ENCODE assay signal across 16 cellular contexts in the genomic region with DNA sequence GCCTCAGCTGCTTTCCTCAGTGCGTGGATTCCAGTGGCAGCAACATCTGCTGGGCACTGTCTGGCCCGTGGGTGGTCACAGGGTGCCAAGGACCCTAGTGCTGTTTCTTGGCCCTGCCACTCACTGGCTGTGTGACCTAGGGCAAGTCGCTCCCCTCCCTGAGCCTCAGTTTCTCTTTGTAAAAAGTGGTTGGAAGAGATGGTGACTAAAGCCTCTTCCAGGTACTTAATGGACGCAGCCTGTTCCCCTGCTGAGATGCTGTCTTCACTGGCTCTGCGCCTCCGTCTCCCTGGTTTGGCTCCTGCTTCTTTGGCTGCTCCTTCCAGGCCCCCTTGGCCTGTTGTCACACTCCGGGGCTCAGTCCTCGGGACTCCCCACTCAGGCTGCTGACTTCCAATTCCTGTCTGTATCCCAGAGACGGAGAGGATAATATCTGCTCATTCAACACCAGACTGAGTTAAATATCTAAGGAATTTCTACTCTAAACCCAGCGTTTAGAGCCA. TPM values are rescaled to one million over a fixed set of nuclear protein-coding genes. Genes with fewer than 3 reads are reported as not detected.
A peak's percentile ranks its signal among the peaks of the same experiment; 100 is the strongest.
DNase-seq lines count a peak whose midpoint lies in the region; ATAC-seq, FAIRE-seq and TF ChIP-seq lines count a peak whose summit lies in the region.
"Had no signal": no experiment of that assay in that cellular context is flagged by ENCODE, and none has a peak within 500 bp of the region (broad histone marks: within the 10 kb centered on the region; RNA-seq: fewer than 3 reads in every experiment).

No MANE protein-coding gene starts in this region.

- H3K9ac ChIP-seq in IMR-90 (ENCODE audit: low read depth, low read length): peak overlapping the region; percentile 27
- no peak overlapping the region for H3K9ac ChIP-seq in H1 (replicated peaks in 1 of 4; ENCODE audit: extremely low read depth in 1 of 4, low read depth in 3 of 4, low read length in 3 of 4)
- H3K9ac ChIP-seq in smooth muscle cell (ENCODE audit: low read depth): no peak overlapping the region

- H3K4me2 ChIP-seq in IMR-90 (ENCODE audit: low read depth, low read length) (peak overlapping the region; percentile 31; the same call in 1 of the 2 replicates), H1 (ENCODE audit: insufficient read depth in 1 of 2, low read depth in 2 of 2, low read length in 2 of 2) (no peak overlapping the region), smooth muscle cell (peak overlapping the region; percentile 17)

- peak; percentile 91; the same call in 1 of the 2 replicates for ATAC-seq in IMR-90 (ENCODE audit: low read depth)
- no peak for ATAC-seq in HG02571 (IDR thresholded peaks at IDR 0.05; ENCODE audit: unreplicated experiment)
- ATAC-seq: K562, mucosa of descending colon had no signal

- H2AK5ac ChIP-seq in IMR-90 (ENCODE audit: low read depth, low read length) (peak overlapping the region; percentile 87), H1 (ENCODE audit: low read depth, low read length) (no peak overlapping the region)

- H3K4ac ChIP-seq in IMR-90 (ENCODE audit: low read depth, low read length) (peak overlapping the region; percentile 93), H1 (replicated peaks; ENCODE audit: insufficient read length, low read depth, low read length) (no peak overlapping the region)

- CTCF ChIA-PET in IMR-90 (lab: Yijun Ruan, JAX): interaction anchor here (0.6 kb wide), 1 partner anchor 32 kb away, joined by 3 read pairs; no protein-coding TSS in a partner anchor
- CTCF ChIA-PET in H1 (lab: Charles Lee; ENCODE audit: partially characterized antibody): interaction anchor here (0.7 to 4.7 kb wide), 13 partner anchors 10 to 89 kb away, joined by 3 to 58 read pairs (median 4); partner anchors contain the start of gene ATOH8

- peak overlapping the region; percentile 62 to 89 for H4K8ac ChIP-seq in IMR-90 (ENCODE audit: low read depth in 2 of 2, low read length in 2 of 2)
- peak overlapping the region; percentile 28; the same call in 1 of the 2 replicates for H4K8ac ChIP-seq in H1 (ENCODE audit: extremely low read depth, insufficient read depth, low read length)

- H2BK120ac ChIP-seq in IMR-90 (ENCODE audit: low read depth, low read length): peak overlapping the region; percentile 97
- H2BK120ac ChIP-seq in H1 (replicated peaks; ENCODE audit: low read depth, low read length): no peak overlapping the region

- H4K91ac ChIP-seq in IMR-90 (ENCODE audit: insufficient read depth, low read depth, low read length): peak overlapping the region; percentile 97
- H4K91ac ChIP-seq in H1 (replicated peaks; ENCODE audit: insufficient read length, low read length): no peak overlapping the region

- no TSS peak for BruUV-seq in IMR-90 (replicated peaks; lab: Mats Ljungman, UMichigan)

- POLR2A ChIA-PET in IMR-90 (lab: Charles Lee; ENCODE audit: unreplicated experiment) (interaction anchor here (1.2 kb wide), 1 partner anchor 24 kb away, joined by 3 read pairs; no protein-coding TSS in a partner anchor), H1 (lab: Charles Lee; ENCODE audit: partially characterized antibody) (interaction anchor here (1.4 to 2.0 kb wide), 2 partner anchors 22 to 43 kb away, joined by 3 to 4 read pairs; no protein-coding TSS in a partner anchor)

- H3F3A ChIP-seq in smooth muscle cell (ENCODE audit: low read depth): no peaks in the 10 kb centered on the region

- H2BK20ac ChIP-seq in IMR-90 (ENCODE audit: low read depth, low read length) (peak overlapping the region; percentile 90), H1 (ENCODE audit: low read length) (no peak overlapping the region)

- dilution Hi-C loops in IMR-90 (cut with HindIII; ENCODE audit: low sequenced_read_pairs, unreplicated experiment): no loop called here

- H3K9me3 ChIP-seq in IMR-90 (ENCODE audit: control insufficient read depth, insufficient read depth, low read length) (peaks cover 3% of the 10 kb centered on the region), H1 (ENCODE audit: insufficient read depth in 2 of 2, low read depth in 1 of 2, low read length in 1 of 2) (no peaks in the 10 kb centered on the region), smooth muscle cell (replicated peaks; ENCODE audit: low read depth) (no peaks in the 10 kb centered on the region)
- H3K9me3 ChIP-seq: mucosa of descending colon had no signal

- peak overlapping the region; percentile 28; the same call in 1 of the 2 replicates for H3K56ac ChIP-seq in IMR-90 (ENCODE audit: extremely low read depth, insufficient read depth, low read length)
- H3K56ac ChIP-seq in H1 (replicated peaks; ENCODE audit: insufficient read length, low read depth, low read length): no peak overlapping the region

- no peaks in the 10 kb centered on the region for H3K79me1 ChIP-seq in IMR-90 (ENCODE audit: low read depth in 1 of 2, low read length in 2 of 2)
- no peaks in the 10 kb centered on the region for H3K79me1 ChIP-seq in H1 (ENCODE audit: low read depth, low read length)

- H2BK15ac ChIP-seq in IMR-90 (ENCODE audit: low read depth, low read length): peak overlapping the region; percentile 67; the same call in 2 of the 3 replicates
- no peak overlapping the region for H2BK15ac ChIP-seq in H1 (ENCODE audit: low read length)

- TF ChIP-seq POLR2A in IMR-90 (IDR thresholded peaks at IDR 0.05; ENCODE audit: low read depth, low read length): no peak
- no peak for TF ChIP-seq POLR2A in H1 (IDR thresholded peaks at IDR 0.05; ENCODE audit: control extremely low read depth in 1 of 2, low read depth in 2 of 2, low read length in 2 of 2)

- H2AFZ ChIP-seq in IMR-90 (replicated peaks; ENCODE audit: low read length, poor library complexity) (peak overlapping the region; percentile 82), H1 (ENCODE audit: low read length) (no peak overlapping the region), smooth muscle cell (ENCODE audit: low read depth) (no peak overlapping the region)

- intact Hi-C loops in IMR-90 (cut with micrococcal nuclease): no loop called here

- H3K23ac ChIP-seq in IMR-90 (ENCODE audit: low read depth, low read length) (peak overlapping the region; percentile 85), H1 (ENCODE audit: insufficient read length) (no peak overlapping the region)

- TF ChIP-seq CTCF in IMR-90 (conservative IDR thresholded peaks at IDR 0.05; ENCODE audit: low read depth, low read length): no peak
- no peak for TF ChIP-seq CTCF in H1 (IDR thresholded peaks at IDR 0.05; ENCODE audit: control extremely low read depth in 1 of 3, insufficient read depth in 1 of 3, low read depth in 1 of 3, low read length in 3 of 3)
- TF ChIP-seq CTCF in smooth muscle cell (IDR thresholded peaks at IDR 0.05; ENCODE audit: borderline replicate concordance, insufficient read depth, poor library complexity, severe bottlenecking): no peak

- H3K4me1 ChIP-seq in IMR-90 (ENCODE audit: control insufficient read depth, insufficient read depth, low read length) (peaks cover 42% of the 10 kb centered on the region), H1 (replicated peaks in 1 of 4; ENCODE audit: control insufficient read depth in 3 of 4, insufficient read depth in 4 of 4, low read length in 3 of 4) (no peaks in the 10 kb centered on the region; a peak in 1 of 7 replicates), smooth muscle cell (ENCODE audit: low read depth) (peaks cover 12% of the 10 kb centered on the region)

- TF ChIP-seq RAD21 in IMR-90 (IDR thresholded peaks at IDR 0.05; ENCODE audit: low read length): no peak
- TF ChIP-seq RAD21 in H1 (IDR thresholded peaks at IDR 0.05 in 1 of 2, conservative IDR thresholded peaks at IDR 0.05 in 1 of 2; ENCODE audit: low read depth in 2 of 2, low read length in 2 of 2): no peak

- no peak for TF ChIP-seq EP300 in H1 (IDR thresholded peaks at IDR 0.05; ENCODE audit: borderline replicate concordance in 1 of 2, low read depth in 2 of 2, low read length in 2 of 2)

- H3K14ac ChIP-seq in IMR-90 (replicated peaks; ENCODE audit: low read depth, low read length): peak overlapping the region; percentile 96
- no peak overlapping the region for H3K14ac ChIP-seq in H1 (ENCODE audit: insufficient read length)

- peak overlapping the region; percentile 77 for H2AK9ac ChIP-seq in IMR-90 (replicated peaks; ENCODE audit: low read depth, low read length, poor library complexity)

- no peaks in the 10 kb centered on the region for H3K23me2 ChIP-seq in H1 (ENCODE audit: low read depth, low read length)

- WGBS in IMR-90 (ENCODE audit: extremely low coverage in 2 of 2, insufficient read length in 1 of 2), 2 experiments: 77% methylated on average over 5 of the region's 10 CpGs; no CpG with 5 or more reads in 1 of the 2 experiments
- 78% methylated on average over 10 of the region's 10 CpGs; no CpG with 5 or more reads in 1 of the 2 experiments for WGBS in H1 (ENCODE audit: extremely low coverage in 1 of 2, insufficient coverage in 1 of 2, insufficient read length in 1 of 2, insufficient replicate concordance in 2 of 2, low coverage in 1 of 2, low lambda C conversion rate in 2 of 2, missing lambda C conversion rate in 1 of 2), 2 experiments
- WGBS in smooth muscle cell (ENCODE audit: low lambda C conversion rate): 63% methylated on average over 10 of the region's 10 CpGs

- H3K27ac ChIP-seq in IMR-90 (ENCODE audit: insufficient read depth, low read length) (peak overlapping the region; percentile 64), H1 (ENCODE audit: low read depth, low read length) (no peak overlapping the region), smooth muscle cell (ENCODE audit: low read depth) (no peak overlapping the region)

- no peak for FAIRE-seq in H1 (lab: Jason Lieb, UNC)
- FAIRE-seq: K562 had no signal

- no peak for DNase-seq in IMR-90
- DNase-seq in H1 (ENCODE audit: low read depth in 1 of 2, low spot score in 2 of 2): no peak
- DNase-seq in medulla oblongata (ENCODE audit: extremely low spot score): peak; percentile 35
- DNase-seq in smooth muscle cell (lab: John Stamatoyannopoulos, UW; ENCODE audit: unreplicated experiment): no peak
- no peak for DNase-seq in NCI-H1092 treated with DMSO at 0.1 percent for 48 hours (lab: John Stamatoyannopoulos, UW)
- DNase-seq in ACHN: no peak
- DNase-seq in stimulated activated CD4-positive, alpha-beta T cell treated with anti-CD3 and anti-CD28 coated beads, Interleukin-2, amount 100 ng/mL, for 48 hours: no peak
- DNase-seq: activated CD8-positive, alpha-beta memory T cell treated with anti-CD3 and anti-CD28 coated beads, Interleukin-2, amount 50 U/mL, for 4 hours; cortex of kidney; GDM1; GOT3; mucosa of descending colon; stimulated activated naive CD4-positive, alpha-beta T cell treated with Interleukin-2 at 50 U/mL for 16 hours; SW 1271 had no signal

- H3K9me1 ChIP-seq in IMR-90 (ENCODE audit: insufficient read depth, low read length): peaks cover 13% of the 10 kb centered on the region

- H2BK5ac ChIP-seq in IMR-90 (ENCODE audit: low read depth, low read length, poor library complexity, severe bottlenecking) (peak overlapping the region; percentile 58), H1 (ENCODE audit: low read depth, low read length) (no peak overlapping the region)

- in situ Hi-C loops in IMR-90 (cut with MboI; ENCODE audit: low sequenced_read_pairs): no loop called here
- in situ Hi-C loops in ACHN (cut with HindIII; ENCODE audit: low pct_ligation_motif_present, low pct_unique_long_range_greater_than_20kb, low sequenced_read_pairs): no loop called here

- H3K4me3 ChIP-seq in IMR-90 (ENCODE audit: insufficient read depth, low read depth, low read length): no peak overlapping the region
- no peak overlapping the region for H3K4me3 ChIP-seq in H1 (ENCODE audit: extremely low read depth in 1 of 4, insufficient read depth in 2 of 4, low read depth in 3 of 4, low read length in 4 of 4)
- no peak overlapping the region for H3K4me3 ChIP-seq in smooth muscle cell
- H3K4me3 ChIP-seq: K562, mucosa of descending colon had no signal

- no peaks in the 10 kb centered on the region for H3K36me3 ChIP-seq in IMR-90 (ENCODE audit: control insufficient read depth, insufficient read depth, low read length)
- H3K36me3 ChIP-seq in H1 (ENCODE audit: control insufficient read depth in 2 of 4, insufficient read depth in 4 of 4, low read length in 3 of 4): no peaks in the 10 kb centered on the region
- H3K36me3 ChIP-seq in smooth muscle cell (ENCODE audit: low read depth): no peaks in the 10 kb centered on the region

- no peak overlapping the region for H2BK12ac ChIP-seq in H1 (ENCODE audit: low read depth, low read length)

- peak overlapping the region; percentile 60 for H4K5ac ChIP-seq in IMR-90 (ENCODE audit: low read depth, low read length)
- no peak overlapping the region for H4K5ac ChIP-seq in H1 (ENCODE audit: insufficient read length, low read depth, low read length)

- H4K20me1 ChIP-seq in IMR-90 (ENCODE audit: insufficient read depth, low read length) (no peaks in the 10 kb centered on the region), H1 (replicated peaks in 1 of 2; ENCODE audit: control insufficient read depth in 1 of 2, insufficient read depth in 2 of 2, low read length in 2 of 2) (no peaks in the 10 kb centered on the region), smooth muscle cell (ENCODE audit: low read depth) (no peaks in the 10 kb centered on the region)

- H3K18ac ChIP-seq in IMR-90 (ENCODE audit: low read depth, low read length): peak overlapping the region; percentile 76
- no peak overlapping the region for H3K18ac ChIP-seq in H1 (ENCODE audit: extremely low read depth, low read length)

- H3K79me2 ChIP-seq in H1 (ENCODE audit: control insufficient read depth in 1 of 2, insufficient read depth in 2 of 2, low read length in 2 of 2) (no peaks in the 10 kb centered on the region), smooth muscle cell (ENCODE audit: low read depth) (no peaks in the 10 kb centered on the region)

- no peaks in the 10 kb centered on the region for H3K27me3 ChIP-seq in IMR-90 (ENCODE audit: control insufficient read depth, insufficient read depth, low read length)
- no peaks in the 10 kb centered on the region; a peak in 2 of 7 replicates for H3K27me3 ChIP-seq in H1 (replicated peaks in 1 of 4; ENCODE audit: control insufficient read depth in 3 of 4, extremely low read depth in 1 of 4, insufficient read depth in 3 of 4, low read length in 3 of 4)
- no peaks in the 10 kb centered on the region for H3K27me3 ChIP-seq in smooth muscle cell (ENCODE audit: low read depth)

RNA-seq across cellular contexts. Expression of gene ATOH8, which starts 42.3 kb away (rescaled TPM):
- total RNA-seq in IMR-90 (2012; rRNA removed): 7.8 and 7.9 TPM in 2 replicates
- 9.0 and 11.2 TPM in 2 replicates for polyA plus RNA-seq in IMR-90 (2012; rRNA removed)
- polyA plus RNA-seq in IMR-90 (2012; cell fraction: cytosol; rRNA removed): 6.2 and 7.6 TPM in 2 replicates
- 5.0 and 13.0 TPM in 2 replicates for polyA plus RNA-seq in IMR-90 (2012; cell fraction: nucleus; rRNA removed; ENCODE audit: low replicate concordance)
- 0.50 and 0.54 TPM in 2 replicates for total RNA-seq in H1 (2021; fragmentation: NEBNext Ultra II Directional; extraction: Animal tissue kit (Norgen Biotek cat#: 25700))
- polyA plus RNA-seq in H1 (2011; rRNA removed): 0.53 and 0.74 TPM in 2 replicates
- polyA plus RNA-seq in H1 (2011; cell fraction: cytosol; rRNA removed): 0.74 TPM
- polyA plus RNA-seq in H1 (2011; cell fraction: nucleus; rRNA removed): 0.93 TPM
- 0.66 to 0.90 TPM (median 0.79 TPM) in 4 replicates for polyA plus RNA-seq in H1 (2012, experiment 1 of 2)
- 0.98 TPM for polyA plus RNA-seq in H1 (2012, experiment 2 of 2)
- 0.30 TPM for polyA plus RNA-seq in H1 (2013, experiment 1 of 2)
- 0.31 TPM for polyA plus RNA-seq in H1 (2013, experiment 2 of 2)
- polyA minus RNA-seq in H1 (2011; rRNA and poly(A)+ RNA removed): 0.29 and 0.57 TPM in 2 replicates
- 1.2 TPM for polyA minus RNA-seq in H1 (2011; cell fraction: cytosol; rRNA and poly(A)+ RNA removed)
- polyA minus RNA-seq in H1 (2011; cell fraction: nucleus; rRNA and poly(A)+ RNA removed): 0.50 TPM
- 5.2 and 6.5 TPM in 2 replicates for total RNA-seq in smooth muscle cell
- polyA plus RNA-seq in smooth muscle cell: 4.6 and 5.2 TPM in 2 replicates
- total RNA-seq: K562 had no signal
- polyA plus RNA-seq: K562 had no signal

Comparison
In these comparisons a context has a peak if more than half of its experiments do, and no peak if none do; other contexts are left out.
1. H3K4me2 ChIP-seq: peak in IMR-90 (single experiment) and smooth muscle cell (single experiment); none in H1 (0 of 2).